Comparison of ENCODE assay signal across 23 cellular contexts in genomic region chr14:78644824-78645559, GRCh38.
"Had no signal": no experiment of that assay in that cellular context is flagged by ENCODE, and none has a peak within 500 bp of the region (broad histone marks: within the 10 kb centered on the region; RNA-seq: fewer than 3 reads in every experiment).

No MANE protein-coding gene starts in this region.

- H3K4me1 Mint-ChIP-seq: activated naive CD4-positive, alpha-beta T cell treated with anti-CD3 and anti-CD28 coated beads, Interleukin-2, amount 10 ng/mL, durations not matched to agents 7 days and 5 days; activated naive CD8-positive, alpha-beta T cell treated with anti-CD3 and anti-CD28 coated beads, Interleukin-2, amount 50 U/mL, for 24 hours; stimulated activated naive CD8-positive, alpha-beta T cell treated with anti-CD3 and anti-CD28 coated beads, Interleukin-15, amount 100 ng/mL, for 72 hours had no signal

- H3K4me1 ChIP-seq: colonic mucosa, right lobe of liver, suprapubic skin had no signal

- H3K9me3 Mint-ChIP-seq: activated naive CD4-positive, alpha-beta T cell treated with anti-CD3 and anti-CD28 coated beads, Interleukin-2, amount 10 ng/mL, durations not matched to agents 7 days and 5 days had no signal

- H3K27me3 ChIP-seq: brain microvascular endothelial cell, colonic mucosa, neutrophil, right lobe of liver, suprapubic skin had no signal

- H3K79me2 ChIP-seq: parathyroid adenoma had no signal

- DNase-seq: activated CD4-positive, CD25-positive, alpha-beta regulatory T cell treated with anti-CD3 and anti-CD28 coated beads, Interleukin-2, amount 50 U/mL, for 72 hours; activated CD8-positive, alpha-beta memory T cell treated with anti-CD3 and anti-CD28 coated beads for 24 hours; activated CD8-positive, alpha-beta memory T cell treated with anti-CD3 and anti-CD28 coated beads, Interleukin-2, amount 50 U/mL, for 48 hours; activated effector memory CD4-positive, alpha-beta T cell treated with Interleukin-2 at 50 U/mL for 16 hours; activated naive CD4-positive, alpha-beta T cell treated with anti-CD3 and anti-CD28 coated beads, Interleukin-2, amount 10 ng/mL, durations not matched to agents 7 days and 5 days; activated naive CD8-positive, alpha-beta T cell treated with anti-CD3 and anti-CD28 coated beads, Interleukin-2, amount 50 U/mL, for 24 hours; activated T-cell treated with anti-CD3 and anti-CD28 coated beads, Interleukin-2, amount 50 U/mL, for 48 hours; anterior cingulate cortex; brain microvascular endothelial cell; central memory CD4-positive, alpha-beta T cell; colonic mucosa; erythroblast; mesenchymal stem cell; naive thymus-derived CD4-positive, alpha-beta T cell; right lobe of liver; small intestine; stimulated activated CD4-positive, alpha-beta T cell treated with anti-CD3 and anti-CD28 coated beads, Interleukin-15, amount 100 ng/mL, for 24 hours; stimulated activated CD4-positive, alpha-beta T cell treated with anti-CD3 and anti-CD28 coated beads, Interleukin-2, amount 100 ng/mL, for 48 hours; stimulated activated naive CD8-positive, alpha-beta T cell treated with anti-CD3 and anti-CD28 coated beads, Interleukin-15, amount 100 ng/mL, for 72 hours; trophoblast cell had no signal

- H3K36me3 ChIP-seq: brain microvascular endothelial cell, colonic mucosa, neutrophil, right lobe of liver, suprapubic skin had no signal

- H3K9ac ChIP-seq: parathyroid adenoma had no signal

- H3K27ac ChIP-seq: brain microvascular endothelial cell, colonic mucosa, neutrophil, parathyroid adenoma, right lobe of liver, suprapubic skin had no signal

- H3K36me3 Mint-ChIP-seq: activated naive CD4-positive, alpha-beta T cell treated with anti-CD3 and anti-CD28 coated beads, Interleukin-2, amount 10 ng/mL, durations not matched to agents 7 days and 5 days; naive thymus-derived CD4-positive, alpha-beta T cell had no signal

- H3K4me3 Mint-ChIP-seq: activated naive CD4-positive, alpha-beta T cell treated with anti-CD3 and anti-CD28 coated beads, Interleukin-2, amount 10 ng/mL, durations not matched to agents 7 days and 5 days; activated naive CD8-positive, alpha-beta T cell treated with anti-CD3 and anti-CD28 coated beads, Interleukin-2, amount 50 U/mL, for 24 hours; naive thymus-derived CD4-positive, alpha-beta T cell; stimulated activated naive CD8-positive, alpha-beta T cell treated with anti-CD3 and anti-CD28 coated beads, Interleukin-15, amount 100 ng/mL, for 72 hours had no signal

- H2AFZ ChIP-seq: parathyroid adenoma had no signal

- ATAC-seq: activated naive CD8-positive, alpha-beta T cell treated with anti-CD3 and anti-CD28 coated beads, Interleukin-2, amount 50 U/mL, for 24 hours; naive thymus-derived CD4-positive, alpha-beta T cell; right lobe of liver; stimulated activated naive CD8-positive, alpha-beta T cell treated with anti-CD3 and anti-CD28 coated beads, Interleukin-15, amount 100 ng/mL, for 72 hours had no signal

- H3K27ac Mint-ChIP-seq: activated naive CD4-positive, alpha-beta T cell treated with anti-CD3 and anti-CD28 coated beads, Interleukin-2, amount 10 ng/mL, durations not matched to agents 7 days and 5 days; activated naive CD8-positive, alpha-beta T cell treated with anti-CD3 and anti-CD28 coated beads, Interleukin-2, amount 50 U/mL, for 24 hours; naive thymus-derived CD4-positive, alpha-beta T cell; stimulated activated naive CD8-positive, alpha-beta T cell treated with anti-CD3 and anti-CD28 coated beads, Interleukin-15, amount 100 ng/mL, for 72 hours had no signal

- H3K4me3 ChIP-seq: colonic mucosa, right lobe of liver, suprapubic skin had no signal

- H3K9me3 ChIP-seq: colonic mucosa, neutrophil, right lobe of liver, suprapubic skin had no signal
